In the genomic region with DNA sequence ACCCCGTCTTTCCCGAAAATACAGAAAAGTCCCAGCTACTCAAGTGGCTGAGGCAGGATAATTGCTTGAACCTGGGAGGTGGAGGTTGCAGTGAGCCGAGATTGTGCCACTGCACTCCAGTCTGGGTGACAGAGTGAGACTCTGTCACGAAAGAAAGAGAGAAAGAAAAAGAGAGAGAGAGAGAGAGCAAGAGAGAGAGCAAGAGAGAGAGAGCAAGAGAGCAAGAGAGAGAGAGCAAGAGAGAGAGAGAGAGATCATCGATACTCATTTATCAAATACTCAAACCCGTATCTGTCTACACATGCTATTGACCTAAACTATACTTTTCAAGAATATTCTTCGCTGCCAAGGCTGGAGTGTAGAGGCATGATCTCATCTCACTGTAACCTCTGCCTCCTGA, we compare ENCODE assay signal across 30 cellular contexts. TPM values are rescaled to one million over a fixed set of nuclear protein-coding genes. Genes with fewer than 3 reads are reported as not detected.
"Had no signal": no experiment of that assay in that cellular context is flagged by ENCODE, and none has a peak within 500 bp of the region (broad histone marks: within the 10 kb centered on the region; RNA-seq: fewer than 3 reads in every experiment).

No MANE protein-coding gene starts in this region.

- H3K27me3 ChIP-seq: left lung, pancreas, stomach, testis, thyroid gland, transverse colon, upper lobe of left lung, vagina had no signal

- H3K9me3 ChIP-seq: left lung, lower lobe of right lung, pancreas, prostate gland, stomach, testis, thyroid gland, transverse colon, upper lobe of left lung, vagina had no signal

- H3K27me3 Mint-ChIP-seq: stimulated activated naive B cell treated with anti-CD40 and anti-IgM and Interleukin-4, amounts not matched to agents 10 μg/mL and 1 μg/mL and 100 μg/mL, for 72 hours had no signal

- H3K4me1 ChIP-seq: left lung, lower lobe of right lung, pancreas, stomach, testis, thyroid gland, transverse colon, upper lobe of left lung had no signal

- H3K9me3 Mint-ChIP-seq: immature natural killer cell; natural killer cell; stimulated activated naive B cell treated with anti-CD40 and anti-IgM and Interleukin-4, amounts not matched to agents 10 μg/mL and 1 μg/mL and 100 μg/mL, for 72 hours had no signal

- H3K36me3 Mint-ChIP-seq: naive B cell; natural killer cell; stimulated activated naive B cell treated with anti-CD40 and anti-IgM and Interleukin-4, amounts not matched to agents 10 μg/mL and 1 μg/mL and 100 μg/mL, for 72 hours had no signal

- ATAC-seq: left colon; left lung; lower lobe of right lung; natural killer cell; pancreas; right cardiac atrium; sciatic nerve; stimulated activated naive B cell treated with anti-CD40 and anti-IgM and Interleukin-4, amounts not matched to agents 10 μg/mL and 1 μg/mL and 100 μg/mL, for 72 hours; stimulated activated naive CD8-positive, alpha-beta T cell treated with anti-CD3 and anti-CD28 coated beads, Interleukin-15, Interleukin-2, amounts not matched to agents 100 U/mL and 50 U/mL, for 24 hours had no signal

- H3K4me3 ChIP-seq: left lung, lower lobe of right lung, pancreas, prostate gland, skin epidermis, stomach, testis, thyroid gland, transverse colon, upper lobe of left lung, vagina had no signal

- H3K36me3 ChIP-seq: left lung, lower lobe of right lung, pancreas, prostate gland, stomach, thyroid gland, transverse colon, upper lobe of left lung, vagina had no signal

- H3K27ac ChIP-seq: left lung, lower lobe of right lung, pancreas, prostate gland, skin epidermis, stomach, testis, thyroid gland, transverse colon, upper lobe of left lung, vagina had no signal

- DNase-seq: hypothalamus; immature natural killer cell; kidney; left colon; left lung; lower lobe of right lung; mammary epithelial cell; mesenchymal stem cell; naive B cell; natural killer cell; nucleus accumbens; pancreas; retina; right cardiac atrium; stimulated activated CD4-positive, alpha-beta T cell treated with anti-CD3 and anti-CD28 coated beads, Interleukin-12 subunit alpha, Interleukin-12 subunit beta, amount 100 ng/mL, for 4 hours; stimulated activated CD4-positive, alpha-beta T cell treated with anti-CD3 and anti-CD28 coated beads, Interleukin-15, amount 100 ng/mL, for 24 hours; stimulated activated CD4-positive, alpha-beta T cell treated with anti-CD3 and anti-CD28 coated beads, Interleukin-2, amount 100 ng/mL, for 24 hours; stimulated activated CD4-positive, alpha-beta T cell treated with anti-CD3 and anti-CD28 coated beads, Interleukin-4, amount 100 ng/mL, for 1 hour; stimulated activated naive B cell treated with anti-CD40 and anti-IgM and Interleukin-4, amounts not matched to agents 10 μg/mL and 1 μg/mL and 100 μg/mL, for 72 hours; stimulated activated naive CD8-positive, alpha-beta T cell treated with anti-CD3 and anti-CD28 coated beads, Interleukin-15, Interleukin-2, amounts not matched to agents 100 U/mL and 50 U/mL, for 24 hours; stomach; testis; thyroid gland; transverse colon; upper lobe of left lung had no signal

- H3K4me3 Mint-ChIP-seq: immature natural killer cell; naive B cell; natural killer cell; stimulated activated naive B cell treated with anti-CD40 and anti-IgM and Interleukin-4, amounts not matched to agents 10 μg/mL and 1 μg/mL and 100 μg/mL, for 72 hours had no signal

- H3K4me1 Mint-ChIP-seq: immature natural killer cell, natural killer cell had no signal

- H3K27ac Mint-ChIP-seq: natural killer cell; stimulated activated naive B cell treated with anti-CD40 and anti-IgM and Interleukin-4, amounts not matched to agents 10 μg/mL and 1 μg/mL and 100 μg/mL, for 72 hours had no signal

RNA-seq across cellular contexts. Expression of a gene that starts 28.2 kb away (rescaled TPM):
- total RNA-seq: mononuclear cell, right cardiac atrium, vagina had no signal
